8 cellular contexts compared by ENCODE assay signal in genomic region chr2:25878361-25879132, GRCh38. TPM values are rescaled to one million over a fixed set of nuclear protein-coding genes. Genes with fewer than 3 reads are reported as not detected.
DNase-seq lines count a peak whose midpoint lies in the region; ATAC-seq and TF ChIP-seq lines count a peak whose summit lies in the region.

ASXL2 (minus strand) TSS chr2:25878487; CDS start chr2:25878222, 265 bp downstream.

- ATAC-seq in HG02588 (IDR thresholded peaks at IDR 0.05; ENCODE audit: unreplicated experiment) = peak; percentile 90
- ATAC-seq in SK-N-SH treated with all-trans-retinoic acid at 6 μM for 48 hours = peak; percentile 93

- H3K27ac Mint-ChIP-seq in activated naive CD4-positive, alpha-beta T cell treated with anti-CD3 and anti-CD28 coated beads, Interleukin-2, amount 50 U/mL, for 24 hours = peak within 1 kb of the TSS; percentile 99

- peaks cover 9% of the 10 kb centered on the region for H3K36me3 Mint-ChIP-seq in activated naive CD4-positive, alpha-beta T cell treated with anti-CD3 and anti-CD28 coated beads, Interleukin-2, amount 50 U/mL, for 24 hours

- H3K4me3 Mint-ChIP-seq in activated naive CD4-positive, alpha-beta T cell treated with anti-CD3 and anti-CD28 coated beads, Interleukin-2, amount 50 U/mL, for 24 hours = peak within 1 kb of the TSS; percentile 96

- no peaks in the 10 kb centered on the region for H3K27me3 Mint-ChIP-seq in activated naive CD4-positive, alpha-beta T cell treated with anti-CD3 and anti-CD28 coated beads, Interleukin-2, amount 50 U/mL, for 24 hours

- H3K27me3 ChIP-seq in GM06990 (replicated peaks; ENCODE audit: control insufficient read depth, insufficient read depth, low read length) = no peaks in the 10 kb centered on the region

- no peak for TF ChIP-seq CTCF in GM06990 (IDR thresholded peaks at IDR 0.05; ENCODE audit: insufficient read depth, low read length, poor library complexity, severe bottlenecking)

- peaks cover 50% of the 10 kb centered on the region for H3K4me1 Mint-ChIP-seq in activated naive CD4-positive, alpha-beta T cell treated with anti-CD3 and anti-CD28 coated beads, Interleukin-2, amount 50 U/mL, for 24 hours

- no peaks in the 10 kb centered on the region for H3K9me3 Mint-ChIP-seq in activated naive CD4-positive, alpha-beta T cell treated with anti-CD3 and anti-CD28 coated beads, Interleukin-2, amount 50 U/mL, for 24 hours

- peak within 1 kb of the TSS; percentile 97 for H3K4me3 ChIP-seq in GM06990 (replicated peaks; ENCODE audit: low read depth, low read length)

- H3K27ac ChIP-seq in temporal lobe (ENCODE audit: low read depth, low read length) = peak within 1 kb of the TSS; percentile 82

- H3K36me3 ChIP-seq in GM06990 (ENCODE audit: control insufficient read depth, insufficient read depth, low read length) = peaks cover 2% of the 10 kb centered on the region; the same call in 1 of the 2 replicates

- peak; percentile 100 for DNase-seq in GM06990 (ENCODE audit: extremely low read depth, insufficient read length)
- peak; percentile 91 for DNase-seq in NCI-H1092 (lab: John Stamatoyannopoulos, UW)
- DNase-seq in glomerular endothelial cell (ENCODE audit: extremely low read depth, low read depth, low spot score) = no peak
- peak; percentile 96 for DNase-seq in occipital lobe (lab: John Stamatoyannopoulos, UW)

TF ChIP-seq in SK-N-SH treated with all-trans-retinoic acid at 6 μM for 48 hours, 23 proteins besides CTCF, POLR2A, EP300 and RAD21:
- TF ChIP-seq POU6F1 (CRISPR knock-in tag; IDR thresholded peaks at IDR 0.05; ENCODE audit: borderline replicate concordance, low read depth) (no peak), SNAI2 (CRISPR knock-in tag; IDR thresholded peaks at IDR 0.05) (peak; percentile 20), ISL1 (CRISPR knock-in tag; IDR thresholded peaks at IDR 0.05) (0 out of 2 replicates have a peak, but pooled peaks have one; percentile 14)

RNA-seq across cellular contexts. Expression of gene ASXL2, which starts in this region (rescaled TPM):
- total RNA-seq in glomerular endothelial cell = 17.5 and 22.6 TPM in 2 replicates
- total RNA-seq in occipital lobe = 4.7 TPM
- 5.9 TPM for total RNA-seq in temporal lobe
